Comparison of ENCODE assay signal across 2 cellular contexts in genomic region chr11:2909145-2909914, GRCh38.
TF ChIP-seq lines count a peak whose summit lies in the region.

No MANE protein-coding gene starts in this region.

TF ChIP-seq in HepG2, 621 proteins besides CTCF, POLR2A, EP300 and RAD21:
- TF ChIP-seq, protein P1, sequence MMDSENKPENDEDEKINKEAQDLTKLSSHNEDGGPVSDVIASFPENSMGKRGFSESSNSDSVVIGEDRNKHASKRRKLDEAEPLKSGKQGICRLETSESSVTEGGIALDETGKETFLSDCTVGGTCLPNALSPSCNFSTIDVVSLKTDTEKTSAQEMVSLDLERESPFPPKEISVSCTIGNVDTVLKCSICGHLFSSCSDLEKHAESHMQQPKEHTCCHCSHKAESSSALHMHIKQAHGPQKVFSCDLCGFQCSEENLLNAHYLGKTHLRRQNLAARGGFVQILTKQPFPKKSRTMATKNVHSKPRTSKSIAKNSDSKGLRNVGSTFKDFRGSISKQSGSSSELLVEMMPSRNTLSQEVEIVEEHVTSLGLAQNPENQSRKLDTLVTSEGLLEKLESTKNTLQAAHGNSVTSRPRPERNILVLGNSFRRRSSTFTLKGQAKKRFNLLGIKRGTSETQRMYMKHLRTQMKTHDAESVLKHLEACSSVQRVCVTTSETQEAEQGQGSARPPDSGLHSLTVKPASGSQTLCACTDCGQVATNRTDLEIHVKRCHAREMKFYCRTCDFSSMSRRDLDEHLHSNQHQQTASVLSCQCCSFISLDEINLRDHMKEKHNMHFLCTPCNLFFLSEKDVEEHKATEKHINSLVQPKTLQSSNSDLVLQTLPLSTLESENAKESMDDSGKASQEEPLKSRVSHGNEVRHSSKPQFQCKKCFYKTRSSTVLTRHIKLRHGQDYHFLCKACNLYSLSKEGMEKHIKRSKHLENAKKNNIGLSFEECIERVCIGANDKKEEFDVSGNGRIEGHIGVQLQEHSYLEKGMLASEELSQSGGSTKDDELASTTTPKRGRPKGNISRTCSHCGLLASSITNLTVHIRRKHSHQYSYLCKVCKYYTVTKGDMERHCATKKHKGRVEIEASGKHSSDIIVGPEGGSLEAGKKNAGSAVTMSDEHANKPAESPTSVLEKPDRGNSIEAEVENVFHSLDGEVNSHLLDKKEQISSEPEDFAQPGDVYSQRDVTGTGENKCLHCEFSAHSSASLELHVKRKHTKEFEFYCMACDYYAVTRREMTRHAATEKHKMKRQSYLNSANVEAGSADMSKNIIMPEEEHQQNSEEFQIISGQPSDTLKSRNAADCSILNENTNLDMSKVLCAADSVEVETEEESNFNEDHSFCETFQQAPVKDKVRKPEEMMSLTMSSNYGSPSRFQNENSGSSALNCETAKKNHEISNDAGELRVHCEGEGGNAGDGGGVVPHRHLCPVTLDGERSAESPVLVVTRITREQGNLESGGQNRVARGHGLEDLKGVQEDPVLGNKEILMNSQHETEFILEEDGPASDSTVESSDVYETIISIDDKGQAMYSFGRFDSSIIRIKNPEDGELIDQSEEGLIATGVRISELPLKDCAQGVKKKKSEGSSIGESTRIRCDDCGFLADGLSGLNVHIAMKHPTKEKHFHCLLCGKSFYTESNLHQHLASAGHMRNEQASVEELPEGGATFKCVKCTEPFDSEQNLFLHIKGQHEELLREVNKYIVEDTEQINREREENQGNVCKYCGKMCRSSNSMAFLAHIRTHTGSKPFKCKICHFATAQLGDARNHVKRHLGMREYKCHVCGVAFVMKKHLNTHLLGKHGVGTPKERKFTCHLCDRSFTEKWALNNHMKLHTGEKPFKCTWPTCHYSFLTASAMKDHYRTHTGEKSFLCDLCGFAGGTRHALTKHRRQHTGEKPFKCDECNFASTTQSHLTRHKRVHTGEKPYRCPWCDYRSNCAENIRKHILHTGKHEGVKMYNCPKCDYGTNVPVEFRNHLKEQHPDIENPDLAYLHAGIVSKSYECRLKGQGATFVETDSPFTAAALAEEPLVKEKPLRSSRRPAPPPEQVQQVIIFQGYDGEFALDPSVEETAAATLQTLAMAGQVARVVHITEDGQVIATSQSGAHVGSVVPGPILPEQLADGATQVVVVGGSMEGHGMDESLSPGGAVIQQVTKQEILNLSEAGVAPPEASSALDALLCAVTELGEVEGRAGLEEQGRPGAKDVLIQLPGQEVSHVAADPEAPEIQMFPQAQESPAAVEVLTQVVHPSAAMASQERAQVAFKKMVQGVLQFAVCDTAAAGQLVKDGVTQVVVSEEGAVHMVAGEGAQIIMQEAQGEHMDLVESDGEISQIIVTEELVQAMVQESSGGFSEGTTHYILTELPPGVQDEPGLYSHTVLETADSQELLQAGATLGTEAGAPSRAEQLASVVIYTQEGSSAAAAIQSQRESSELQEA (CRISPR knock-in tag; IDR thresholded peaks at IDR 0.05; ENCODE audit: not compliant biosample characterization) = no peak
- TF ChIP-seq DNMT3B (CRISPR knock-in tag; conservative IDR thresholded peaks at IDR 0.05) (no peak), ZFYVE20 (CRISPR knock-in tag; IDR thresholded peaks at IDR 0.05; ENCODE audit: borderline replicate concordance, low read depth) (no peak), TIGD3 (CRISPR knock-in tag; IDR thresholded peaks at IDR 0.05; ENCODE audit: borderline replicate concordance) (no peak), ATF3 (CRISPR knock-in tag; IDR thresholded peaks at IDR 0.05) (no peak), NPAS2 (CRISPR knock-in tag; IDR thresholded peaks at IDR 0.05; ENCODE audit: borderline replicate concordance) (no peak), GATAD1 (CRISPR knock-in tag; IDR thresholded peaks at IDR 0.05) (no peak), HNRNPK (IDR thresholded peaks at IDR 0.05; ENCODE audit: low read depth, low read length, poor library complexity, severe bottlenecking) (peak; percentile 15), ZFP62 (CRISPR knock-in tag; IDR thresholded peaks at IDR 0.05) (no peak)

TF ChIP-seq in K562, 482 proteins besides CTCF, POLR2A, EP300 and RAD21:
- TF ChIP-seq FIP1L1 (IDR thresholded peaks at IDR 0.05; ENCODE audit: low read depth, low read length, poor library complexity, severe bottlenecking) (peak; percentile 32), PRPF4 (IDR thresholded peaks at IDR 0.05; ENCODE audit: insufficient read depth, low read depth, low read length, poor library complexity, severe bottlenecking) (no peak)
- TF ChIP-seq, protein P2, sequence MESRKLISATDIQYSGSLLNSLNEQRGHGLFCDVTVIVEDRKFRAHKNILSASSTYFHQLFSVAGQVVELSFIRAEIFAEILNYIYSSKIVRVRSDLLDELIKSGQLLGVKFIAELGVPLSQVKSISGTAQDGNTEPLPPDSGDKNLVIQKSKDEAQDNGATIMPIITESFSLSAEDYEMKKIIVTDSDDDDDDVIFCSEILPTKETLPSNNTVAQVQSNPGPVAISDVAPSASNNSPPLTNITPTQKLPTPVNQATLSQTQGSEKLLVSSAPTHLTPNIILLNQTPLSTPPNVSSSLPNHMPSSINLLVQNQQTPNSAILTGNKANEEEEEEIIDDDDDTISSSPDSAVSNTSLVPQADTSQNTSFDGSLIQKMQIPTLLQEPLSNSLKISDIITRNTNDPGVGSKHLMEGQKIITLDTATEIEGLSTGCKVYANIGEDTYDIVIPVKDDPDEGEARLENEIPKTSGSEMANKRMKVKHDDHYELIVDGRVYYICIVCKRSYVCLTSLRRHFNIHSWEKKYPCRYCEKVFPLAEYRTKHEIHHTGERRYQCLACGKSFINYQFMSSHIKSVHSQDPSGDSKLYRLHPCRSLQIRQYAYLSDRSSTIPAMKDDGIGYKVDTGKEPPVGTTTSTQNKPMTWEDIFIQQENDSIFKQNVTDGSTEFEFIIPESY (CRISPR knock-in tag; IDR thresholded peaks at IDR 0.05) = peak; percentile 76
